ENCODE assay signal across 15 cellular contexts in genomic region chr12:57732726-57733593, GRCh38. TPM values are rescaled to one million over a fixed set of nuclear protein-coding genes. Genes with fewer than 3 reads are reported as not detected.
"Had no signal": no experiment of that assay in that cellular context is flagged by ENCODE, and none has a peak within 500 bp of the region (broad histone marks: within the 10 kb centered on the region; RNA-seq: fewer than 3 reads in every experiment).

No MANE protein-coding gene starts in this region.

- H3K9me3 ChIP-seq: colonic mucosa, heart right ventricle, left ventricle myocardium inferior, ovary, thyroid gland had no signal

- H3K27me3 Mint-ChIP-seq: memory B cell had no signal

- H3K27ac Mint-ChIP-seq: activated T-helper 2 cell treated with anti-CD3 and anti-CD28 coated beads, Interferon-gamma antibody, Interleukin-2, Interleukin-4, amounts not matched to agents 10 μg/mL and 5 μg/mL and 100 μg/mL, durations not matched to agents 14 hours and 24 hours and 36 hours; memory B cell; nephron; T-helper 1 cell treated with Interleukin-12 subunit alpha and Interleukin-12 subunit beta and Interleukin-4 antibody, amounts not matched to agents 30 μg/mL and 1 μg/mL, for 36 hours; WTC11 had no signal

- ATAC-seq: heart right ventricle, WTC11 had no signal

- H3K36me3 ChIP-seq: colonic mucosa, left ventricle myocardium inferior, ovary, thyroid gland had no signal

- H3K9me3 Mint-ChIP-seq: activated T-helper 2 cell treated with anti-CD3 and anti-CD28 coated beads, Interferon-gamma antibody, Interleukin-2, Interleukin-4, amounts not matched to agents 10 μg/mL and 5 μg/mL and 100 μg/mL, durations not matched to agents 14 hours and 24 hours and 36 hours; memory B cell; nephron; T-helper 1 cell treated with Interleukin-12 subunit alpha and Interleukin-12 subunit beta and Interleukin-4 antibody, amounts not matched to agents 30 μg/mL and 1 μg/mL, for 36 hours; WTC11 had no signal

- H3K36me3 Mint-ChIP-seq: WTC11 had no signal

- H3K4me3 Mint-ChIP-seq: memory B cell; T-helper 1 cell treated with Interleukin-12 subunit alpha and Interleukin-12 subunit beta and Interleukin-4 antibody, amounts not matched to agents 30 μg/mL and 1 μg/mL, for 36 hours; WTC11 had no signal

- H3K4me3 ChIP-seq: colonic mucosa, left ventricle myocardium inferior, ovary, thyroid gland had no signal

- DNase-seq: activated CD8-positive, alpha-beta memory T cell treated with anti-CD3 and anti-CD28 coated beads, Interleukin-2, amount 50 U/mL, for 48 hours; colonic mucosa; effector CD4-positive, alpha-beta T cell; heart right ventricle; left ventricle myocardium inferior; stimulated activated CD4-positive, alpha-beta T cell treated with anti-CD3 and anti-CD28 coated beads, Interleukin-4, amount 100 ng/mL, for 1 hour; stimulated activated CD8-positive, alpha-beta memory T cell treated with anti-CD3 and anti-CD28 coated beads, Interleukin-4, amount 100 ng/mL, for 48 hours; thyroid gland had no signal

- H3K27ac ChIP-seq: colonic mucosa, heart right ventricle, left ventricle myocardium inferior, ovary, thyroid gland had no signal

RNA-seq across cellular contexts. Expression of gene CYP27B1, which starts 33.9 kb away (rescaled TPM):
- total RNA-seq: frontal cortex, left ventricle myocardium inferior had no signal
